1 cellular context compared by ENCODE assay signal in the genomic region with DNA sequence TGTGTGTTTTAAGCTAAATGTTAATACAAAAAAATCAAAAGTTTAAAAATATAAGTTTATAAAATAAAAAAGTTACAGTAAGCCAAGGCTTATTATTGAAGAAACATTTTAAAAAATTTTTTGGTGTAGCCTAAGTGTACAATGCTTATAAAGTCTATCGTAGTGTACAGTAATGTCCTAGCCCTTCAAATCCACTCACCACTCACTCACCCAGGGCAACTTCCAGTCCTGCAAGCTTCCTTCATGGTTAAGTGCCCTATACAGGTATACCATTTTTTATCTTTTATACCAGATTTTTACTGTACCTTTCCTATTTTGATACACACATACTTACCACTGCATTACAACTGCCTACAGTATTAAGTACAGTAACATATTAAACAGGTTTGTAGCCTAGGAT.
TF ChIP-seq lines count a peak whose summit lies in the region.

No MANE protein-coding gene starts in this region.

TF ChIP-seq in GM12878, 131 proteins besides CTCF, POLR2A, EP300 and RAD21:
- TF ChIP-seq, protein P1, sequence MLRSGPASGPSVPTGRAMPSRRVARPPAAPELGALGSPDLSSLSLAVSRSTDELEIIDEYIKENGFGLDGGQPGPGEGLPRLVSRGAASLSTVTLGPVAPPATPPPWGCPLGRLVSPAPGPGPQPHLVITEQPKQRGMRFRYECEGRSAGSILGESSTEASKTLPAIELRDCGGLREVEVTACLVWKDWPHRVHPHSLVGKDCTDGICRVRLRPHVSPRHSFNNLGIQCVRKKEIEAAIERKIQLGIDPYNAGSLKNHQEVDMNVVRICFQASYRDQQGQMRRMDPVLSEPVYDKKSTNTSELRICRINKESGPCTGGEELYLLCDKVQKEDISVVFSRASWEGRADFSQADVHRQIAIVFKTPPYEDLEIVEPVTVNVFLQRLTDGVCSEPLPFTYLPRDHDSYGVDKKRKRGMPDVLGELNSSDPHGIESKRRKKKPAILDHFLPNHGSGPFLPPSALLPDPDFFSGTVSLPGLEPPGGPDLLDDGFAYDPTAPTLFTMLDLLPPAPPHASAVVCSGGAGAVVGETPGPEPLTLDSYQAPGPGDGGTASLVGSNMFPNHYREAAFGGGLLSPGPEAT (IDR thresholded peaks at IDR 0.05; ENCODE audit: low read depth): no peak
